In genomic region chr16:88315543-88316105, GRCh38 we compare ENCODE assay signal across 14 cellular contexts.
A peak's percentile ranks its signal among the peaks of the same experiment; 100 is the strongest.
DNase-seq lines count a peak whose midpoint lies in the region; ATAC-seq and TF ChIP-seq lines count a peak whose summit lies in the region.
"Had no signal": no experiment of that assay in that cellular context is flagged by ENCODE, and none has a peak within 500 bp of the region (broad histone marks: within the 10 kb centered on the region; RNA-seq: fewer than 3 reads in every experiment).

No MANE protein-coding gene starts in this region.

- dilution Hi-C loops in mammary epithelial cell (cut with HindIII; ENCODE audit: low sequenced_read_pairs): no loop called here

- H3K4me3 ChIP-seq in right atrium auricular region (no peak overlapping the region), mammary epithelial cell (replicated peaks in 1 of 3; ENCODE audit: insufficient read depth in 1 of 3, low read depth in 2 of 3, low read length in 3 of 3) (no peak overlapping the region)
- H3K4me3 ChIP-seq: GM12878 had no signal

- CTCF ChIA-PET in mammary epithelial cell (lab: Charles Lee; ENCODE audit: low non-redundant PET): no interaction called here

- H3K27me3 ChIP-seq in right atrium auricular region (no peaks in the 10 kb centered on the region), mammary epithelial cell (ENCODE audit: insufficient read depth, low read length) (no peaks in the 10 kb centered on the region)

- WGBS in mammary epithelial cell (ENCODE audit: low coverage, missing lambda C conversion rate): 44% methylated on average over 10 of the region's 20 CpGs

- TF ChIP-seq CTCF in right atrium auricular region (IDR thresholded peaks at IDR 0.05) (no peak), mammary epithelial cell (conservative IDR thresholded peaks at IDR 0.05 in 1 of 2, IDR thresholded peaks at IDR 0.05 in 1 of 2; ENCODE audit: extremely low read depth in 1 of 2, insufficient read depth in 1 of 2, low read depth in 1 of 2, low read length in 2 of 2) (no peak), GM10266 (IDR thresholded peaks at IDR 0.05; ENCODE audit: control insufficient read depth, insufficient read depth, low read depth, missing control alignments) (no peak)

- H2AFZ ChIP-seq in mammary epithelial cell (ENCODE audit: low read depth, low read length): peak overlapping the region; percentile 71

- H3K4me2 ChIP-seq in mammary epithelial cell (ENCODE audit: insufficient read depth, low read depth, low read length): peak overlapping the region; percentile 58

- H3K36me3 ChIP-seq in right atrium auricular region (no peaks in the 10 kb centered on the region), mammary epithelial cell (ENCODE audit: insufficient read depth, low read length) (no peaks in the 10 kb centered on the region)

- H4K20me1 ChIP-seq in mammary epithelial cell (ENCODE audit: insufficient read depth, low read length): no peaks in the 10 kb centered on the region

- no peak overlapping the region for H3K27ac ChIP-seq in right atrium auricular region
- no peak overlapping the region for H3K27ac ChIP-seq in mammary epithelial cell (ENCODE audit: insufficient read depth, low read depth, low read length)

- in situ Hi-C loops in mammary epithelial cell (cut with MboI; ENCODE audit: low sequenced_read_pairs in 2 of 2): no loop called here

- H3K79me2 ChIP-seq in mammary epithelial cell (ENCODE audit: insufficient read depth, low read length): no peaks in the 10 kb centered on the region

- H3K4me1 ChIP-seq in right atrium auricular region (peaks cover 0 to 6% of the 10 kb centered on the region in 2 donors), mammary epithelial cell (ENCODE audit: insufficient read depth, low read length) (peaks cover 12% of the 10 kb centered on the region)

- no TSS peak for BruUV-seq in mammary epithelial cell (replicated peaks; lab: Mats Ljungman, UMichigan)

- DNase-seq in Right ventricle myocardium superior (peak; percentile 63), right atrium auricular region (ENCODE audit: low spot score) (no peak), mammary epithelial cell (no peak), kidney tubule cell (ENCODE audit: low spot score) (peak; percentile 58), sciatic nerve (ENCODE audit: low spot score) (no peak), GM10266 (ENCODE audit: extremely low spot score) (no peak), COLO829 (ENCODE audit: low spot score) (no peak)
- DNase-seq: activated CD4-positive, alpha-beta T cell treated with anti-CD3 and anti-CD28 coated beads for 36 hours; head of caudate nucleus; KBM-7; NCI-H526 treated with DMSO at 0.1 percent for 48 hours; occipital lobe had no signal

- intact Hi-C loops in Right ventricle myocardium superior (cut with DNase I) (no loop called here), mammary epithelial cell (cut with micrococcal nuclease) (no loop called here), sciatic nerve (cut with DNase I) (no loop called here)

- H3K9me3 ChIP-seq in right atrium auricular region: no peaks in the 10 kb centered on the region
- H3K9me3 ChIP-seq in mammary epithelial cell (replicated peaks; ENCODE audit: insufficient read depth, low read length): no peaks in the 10 kb centered on the region

- ATAC-seq in Right ventricle myocardium superior (ENCODE audit: poor library complexity) (no peak), sciatic nerve (no peak), HG02938 (IDR thresholded peaks at IDR 0.05; ENCODE audit: unreplicated experiment) (no peak)
- ATAC-seq: activated CD4-positive, alpha-beta T cell treated with anti-CD3 and anti-CD28 coated beads for 36 hours; GM12878 had no signal

- H3K9ac ChIP-seq in mammary epithelial cell (ENCODE audit: insufficient read depth, low read length): no peak overlapping the region

Comparison
In these comparisons a context has a peak if more than half of its experiments do, and no peak if none do; other contexts are left out.
1. DNase-seq: peak in Right ventricle myocardium superior (single experiment) and kidney tubule cell (single experiment); none in right atrium auricular region (single experiment), mammary epithelial cell (single experiment), sciatic nerve (single experiment), GM10266 (single experiment) and COLO829 (single experiment).